In the genomic region with DNA sequence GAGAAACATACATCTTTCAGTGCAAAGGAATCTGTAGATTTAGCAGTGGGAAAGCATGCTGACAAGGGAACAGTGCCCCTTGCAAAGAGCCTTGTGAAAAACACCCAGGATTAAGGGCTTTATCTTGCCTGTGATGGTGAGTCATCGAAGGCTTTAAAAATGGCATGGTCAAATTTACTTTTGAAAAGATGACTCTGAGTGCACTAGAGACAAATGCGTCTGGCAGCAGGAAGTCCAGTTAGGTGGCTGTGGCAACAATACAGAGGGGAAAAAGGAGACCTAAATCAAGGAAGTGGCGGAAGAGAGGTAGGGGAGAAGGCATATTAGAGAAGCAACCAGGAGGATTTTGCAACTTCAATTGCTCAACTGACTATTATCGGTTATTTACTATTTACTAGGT, we compare ENCODE assay signal across 16 cellular contexts.
DNase-seq lines count a peak whose midpoint lies in the region; ATAC-seq and TF ChIP-seq lines count a peak whose summit lies in the region.
"Had no signal": no experiment of that assay in that cellular context is flagged by ENCODE, and none has a peak within 500 bp of the region (broad histone marks: within the 10 kb centered on the region; RNA-seq: fewer than 3 reads in every experiment).

No MANE protein-coding gene starts in this region.

- peaks cover 17% of the 10 kb centered on the region for H3K9me3 Mint-ChIP-seq in neural progenitor cell
- H3K9me3 Mint-ChIP-seq in activated naive CD4-positive, alpha-beta T cell treated with anti-CD3 and anti-CD28 coated beads for 36 hours: no peaks in the 10 kb centered on the region
- H3K9me3 Mint-ChIP-seq in activated naive CD8-positive, alpha-beta T cell treated with anti-CD3 and anti-CD28 coated beads, Interleukin-2, amount 50 U/mL, for 24 hours: no peaks in the 10 kb centered on the region
- H3K9me3 Mint-ChIP-seq: nephron had no signal

- peaks cover 19% of the 10 kb centered on the region for H3K4me1 ChIP-seq in neural progenitor cell
- H3K4me1 ChIP-seq: HAP-1 had no signal

- H3K4me2 ChIP-seq in neural progenitor cell: peak overlapping the region; percentile 30

- H3K79me2 ChIP-seq in neural progenitor cell (ENCODE audit: low read depth): no peaks in the 10 kb centered on the region

- intact Hi-C loops in activated naive CD4-positive, alpha-beta T cell treated with anti-CD3 and anti-CD28 coated beads for 36 hours (cut with micrococcal nuclease): no loop called here

- TF ChIP-seq CTCF in cardiac fibroblast (IDR thresholded peaks at IDR 0.05; ENCODE audit: low read depth, low read length): no peak
- TF ChIP-seq CTCF in neural progenitor cell (IDR thresholded peaks at IDR 0.05): no peak

- no peak overlapping the region for H3K27ac ChIP-seq in neural progenitor cell
- H3K27ac ChIP-seq: tibial artery had no signal

- peaks cover 3% of the 10 kb centered on the region for H3K36me3 Mint-ChIP-seq in neural progenitor cell
- H3K36me3 Mint-ChIP-seq in activated naive CD4-positive, alpha-beta T cell treated with anti-CD3 and anti-CD28 coated beads for 36 hours (ENCODE audit: low read depth): no peaks in the 10 kb centered on the region
- no peaks in the 10 kb centered on the region for H3K36me3 Mint-ChIP-seq in activated naive CD8-positive, alpha-beta T cell treated with anti-CD3 and anti-CD28 coated beads, Interleukin-2, amount 50 U/mL, for 24 hours (ENCODE audit: low read depth)

- H3K9me3 ChIP-seq in neural progenitor cell (ENCODE audit: low read depth): no peaks in the 10 kb centered on the region
- H3K9me3 ChIP-seq: HAP-1, tibial artery had no signal

- H3F3A ChIP-seq in neural progenitor cell (ENCODE audit: low read depth): no peaks in the 10 kb centered on the region

- no peaks in the 10 kb centered on the region for H3K27me3 ChIP-seq in neural progenitor cell
- H3K27me3 ChIP-seq: tibial artery had no signal

- no peak overlapping the region for H3K4me3 Mint-ChIP-seq in neural progenitor cell
- H3K4me3 Mint-ChIP-seq in activated naive CD4-positive, alpha-beta T cell treated with anti-CD3 and anti-CD28 coated beads for 36 hours: no peak overlapping the region
- H3K4me3 Mint-ChIP-seq in activated naive CD8-positive, alpha-beta T cell treated with anti-CD3 and anti-CD28 coated beads, Interleukin-2, amount 50 U/mL, for 24 hours: no peak overlapping the region
- H3K4me3 Mint-ChIP-seq: activated T-cell treated with anti-CD3 and anti-CD28 coated beads, Interleukin-2, amount 50 U/mL, for 72 hours; nephron had no signal

- DNase-seq in NCI-H1417 (lab: John Stamatoyannopoulos, UW) (peak in 2 of 3 experiments; percentile 5 to 16), NCI-H1417 treated with DMSO at 0.1 percent for 48 hours (lab: John Stamatoyannopoulos, UW) (no peak), NOMO-1 (lab: John Stamatoyannopoulos, UW; ENCODE audit: unreplicated experiment in 2 of 2) (peak; percentile 73 to 82), cardiac fibroblast (ENCODE audit: low read depth in 2 of 2) (peak; percentile 20), neural progenitor cell (ENCODE audit: low spot score) (peak; percentile 56), NCI-H524 (lab: John Stamatoyannopoulos, UW) (no peak)
- no peak for DNase-seq in activated naive CD4-positive, alpha-beta T cell treated with anti-CD3 and anti-CD28 coated beads for 36 hours
- no peak for DNase-seq in activated naive CD8-positive, alpha-beta T cell treated with anti-CD3 and anti-CD28 coated beads, Interleukin-2, amount 50 U/mL, for 24 hours
- DNase-seq: activated T-cell treated with anti-CD3 and anti-CD28 coated beads, Interleukin-2, amount 50 U/mL, for 72 hours; IMR-90; NCI-H2171 treated with DMSO at 0.1 percent for 48 hours; SHP77 treated with DMSO at 0.1 percent for 48 hours; tibial artery had no signal

- H4K20me1 ChIP-seq in neural progenitor cell (ENCODE audit: low read depth): no peaks in the 10 kb centered on the region

- H3K27ac Mint-ChIP-seq in neural progenitor cell: peak overlapping the region; percentile 38
- no peak overlapping the region for H3K27ac Mint-ChIP-seq in activated naive CD4-positive, alpha-beta T cell treated with anti-CD3 and anti-CD28 coated beads for 36 hours
- no peak overlapping the region for H3K27ac Mint-ChIP-seq in activated naive CD8-positive, alpha-beta T cell treated with anti-CD3 and anti-CD28 coated beads, Interleukin-2, amount 50 U/mL, for 24 hours
- H3K27ac Mint-ChIP-seq: activated T-cell treated with anti-CD3 and anti-CD28 coated beads, Interleukin-2, amount 50 U/mL, for 72 hours; nephron had no signal

- H3K4me3 ChIP-seq in cardiac fibroblast (replicated peaks in 1 of 2; ENCODE audit: low read depth in 2 of 2, low read length in 2 of 2): no peak overlapping the region
- H3K4me3 ChIP-seq in neural progenitor cell: no peak overlapping the region
- H3K4me3 ChIP-seq: GM12878, HAP-1, tibial artery had no signal

- no peaks in the 10 kb centered on the region for H3K27me3 Mint-ChIP-seq in neural progenitor cell (ENCODE audit: insufficient read depth, low read depth)
- peaks cover 8% of the 10 kb centered on the region for H3K27me3 Mint-ChIP-seq in activated naive CD4-positive, alpha-beta T cell treated with anti-CD3 and anti-CD28 coated beads for 36 hours (ENCODE audit: low read depth)
- peaks cover 2% of the 10 kb centered on the region for H3K27me3 Mint-ChIP-seq in activated naive CD8-positive, alpha-beta T cell treated with anti-CD3 and anti-CD28 coated beads, Interleukin-2, amount 50 U/mL, for 24 hours

- ATAC-seq in activated naive CD8-positive, alpha-beta T cell treated with anti-CD3 and anti-CD28 coated beads, Interleukin-2, amount 50 U/mL, for 24 hours: no peak
- ATAC-seq: activated T-cell treated with anti-CD3 and anti-CD28 coated beads, Interleukin-2, amount 50 U/mL, for 72 hours; GM12878 had no signal

- CTCF ChIA-PET in activated naive CD4-positive, alpha-beta T cell treated with anti-CD3 and anti-CD28 coated beads for 36 hours (lab: Charles Lee): interaction anchor here (0.8 kb wide), 1 partner anchor 679 kb away, joined by 3 read pairs; no protein-coding TSS in a partner anchor

- H3K9ac ChIP-seq in neural progenitor cell: no peak overlapping the region

- H2AFZ ChIP-seq in neural progenitor cell (replicated peaks): no peak overlapping the region

- H3K4me1 Mint-ChIP-seq in neural progenitor cell: peaks cover 24% of the 10 kb centered on the region
- H3K4me1 Mint-ChIP-seq in activated naive CD4-positive, alpha-beta T cell treated with anti-CD3 and anti-CD28 coated beads for 36 hours (ENCODE audit: low read depth): no peaks in the 10 kb centered on the region
- H3K4me1 Mint-ChIP-seq in activated naive CD8-positive, alpha-beta T cell treated with anti-CD3 and anti-CD28 coated beads, Interleukin-2, amount 50 U/mL, for 24 hours: no peaks in the 10 kb centered on the region
- H3K4me1 Mint-ChIP-seq: nephron had no signal

- H3K36me3 ChIP-seq in neural progenitor cell: no peaks in the 10 kb centered on the region
- H3K36me3 ChIP-seq: HAP-1, tibial artery had no signal

Comparison
In these comparisons a context has a peak if more than half of its experiments do, and no peak if none do; other contexts are left out.
1. DNase-seq: peak in NCI-H1417 (2 of 3), NOMO-1 (2 of 2), cardiac fibroblast (2 of 2) and neural progenitor cell (single experiment); none in NCI-H1417 treated with DMSO at 0.1 percent for 48 hours (single experiment), activated naive CD4-positive, alpha-beta T cell treated with anti-CD3 and anti-CD28 coated beads for 36 hours (single experiment), NCI-H524 (0 of 2) and activated naive CD8-positive, alpha-beta T cell treated with anti-CD3 and anti-CD28 coated beads, Interleukin-2, amount 50 U/mL, for 24 hours (single experiment).